ENCODE assay signal across 12 cellular contexts in genomic region chr11:9665749-9666148, GRCh38. TPM values are rescaled to one million over a fixed set of nuclear protein-coding genes. Genes with fewer than 3 reads are reported as not detected.
DNase-seq lines count a peak whose midpoint lies in the region; ATAC-seq and TF ChIP-seq lines count a peak whose summit lies in the region.
"Had no signal": no experiment of that assay in that cellular context is flagged by ENCODE, and none has a peak within 500 bp of the region (broad histone marks: within the 10 kb centered on the region; RNA-seq: fewer than 3 reads in every experiment).

No MANE protein-coding gene starts in this region.

- peak overlapping the region; percentile 82 for H3K4me3 Mint-ChIP-seq in activated naive CD8-positive, alpha-beta T cell treated with anti-CD3 and anti-CD28 coated beads, Interleukin-2, amount 50 U/mL, for 24 hours
- H3K4me3 Mint-ChIP-seq in immature natural killer cell = peak overlapping the region in 3 of 5 donors; percentile 46 to 91 (median 91)

- no peak for DNase-seq in left ventricle myocardium inferior
- no peak for DNase-seq in right cardiac atrium
- DNase-seq in activated naive CD8-positive, alpha-beta T cell treated with anti-CD3 and anti-CD28 coated beads, Interleukin-2, amount 50 U/mL, for 24 hours = no peak
- no peak for DNase-seq in immature natural killer cell
- no peak for DNase-seq in suprapubic skin (ENCODE audit: low spot score in 2 of 2)
- no peak for DNase-seq in HK-2 (ENCODE audit: unreplicated experiment)
- DNase-seq: activated CD4-positive, alpha-beta T cell treated with anti-CD3 and anti-CD28 coated beads for 1 hour; activated naive CD4-positive, alpha-beta T cell treated with anti-CD3 and anti-CD28 coated beads, Interleukin-2, amount 10 ng/mL, durations not matched to agents 7 days and 5 days; effector memory CD4-positive, alpha-beta T cell; EL had no signal

- H3K9me3 ChIP-seq in left ventricle myocardium inferior (replicated peaks) (peaks cover 18% of the 10 kb centered on the region), right cardiac atrium (ENCODE audit: control insufficient read depth, low read length) (no peaks in the 10 kb centered on the region), suprapubic skin (no peaks in the 10 kb centered on the region)

- intact Hi-C loops in left ventricle myocardium inferior (cut with micrococcal nuclease) = loop anchor here (10.0 kb wide), 1 partner anchor 49 kb away; no protein-coding TSS in a partner anchor
- intact Hi-C loops in right cardiac atrium (cut with DNase I) = no loop called here

- TF ChIP-seq POLR2A in suprapubic skin (IDR thresholded peaks at IDR 0.05) = no peak

- H3K27ac ChIP-seq in left ventricle myocardium inferior (replicated peaks) (peak overlapping the region; percentile 97), right cardiac atrium (ENCODE audit: low read length) (no peak overlapping the region), suprapubic skin (no peak overlapping the region)

- peaks cover 25% of the 10 kb centered on the region for H3K4me1 Mint-ChIP-seq in activated naive CD8-positive, alpha-beta T cell treated with anti-CD3 and anti-CD28 coated beads, Interleukin-2, amount 50 U/mL, for 24 hours
- H3K4me1 Mint-ChIP-seq in immature natural killer cell = peaks cover 30 to 39% of the 10 kb centered on the region in 2 donors

- ATAC-seq in right cardiac atrium = no peak
- no peak for ATAC-seq in activated naive CD8-positive, alpha-beta T cell treated with anti-CD3 and anti-CD28 coated beads, Interleukin-2, amount 50 U/mL, for 24 hours
- ATAC-seq in GM21723 (IDR thresholded peaks at IDR 0.05; ENCODE audit: unreplicated experiment) = no peak
- no peak for ATAC-seq in GM21423 (IDR thresholded peaks at IDR 0.05; ENCODE audit: unreplicated experiment)

- H3K36me3 ChIP-seq in left ventricle myocardium inferior = peaks cover 11% of the 10 kb centered on the region
- no peaks in the 10 kb centered on the region for H3K36me3 ChIP-seq in suprapubic skin

- peak overlapping the region; percentile 96 for H3K4me3 ChIP-seq in left ventricle myocardium inferior
- H3K4me3 ChIP-seq in right cardiac atrium (ENCODE audit: low read length) = no peak overlapping the region
- H3K4me3 ChIP-seq in suprapubic skin = peak overlapping the region; percentile 78

- peaks cover 29% of the 10 kb centered on the region for H3K27me3 Mint-ChIP-seq in activated naive CD8-positive, alpha-beta T cell treated with anti-CD3 and anti-CD28 coated beads, Interleukin-2, amount 50 U/mL, for 24 hours
- peaks cover 4 to 17% (median 4%) of the 10 kb centered on the region in 3 donors for H3K27me3 Mint-ChIP-seq in immature natural killer cell (ENCODE audit: low read depth in 3 of 3)

- H3K9me3 Mint-ChIP-seq in activated naive CD8-positive, alpha-beta T cell treated with anti-CD3 and anti-CD28 coated beads, Interleukin-2, amount 50 U/mL, for 24 hours = peaks cover 16% of the 10 kb centered on the region
- peaks cover 1 to 11% (median 7%) of the 10 kb centered on the region in 6 donors for H3K9me3 Mint-ChIP-seq in immature natural killer cell

- over 99% methylated on average over 2 of the region's 2 CpGs for WGBS in right cardiac atrium
- 96% methylated on average over 2 of the region's 2 CpGs for WGBS in suprapubic skin

- H3K27ac Mint-ChIP-seq in activated naive CD8-positive, alpha-beta T cell treated with anti-CD3 and anti-CD28 coated beads, Interleukin-2, amount 50 U/mL, for 24 hours = no peak overlapping the region
- H3K27ac Mint-ChIP-seq in immature natural killer cell = peak overlapping the region in 1 of 6 donors; percentile 88
- H3K27ac Mint-ChIP-seq: activated naive CD4-positive, alpha-beta T cell treated with anti-CD3 and anti-CD28 coated beads, Interleukin-2, amount 10 ng/mL, durations not matched to agents 7 days and 5 days had no signal

- TF ChIP-seq CTCF in left ventricle myocardium inferior (IDR thresholded peaks at IDR 0.05; ENCODE audit: borderline replicate concordance) (no peak), suprapubic skin (IDR thresholded peaks at IDR 0.05) (no peak)

- H3K4me1 ChIP-seq in left ventricle myocardium inferior (peaks cover 37% of the 10 kb centered on the region), right cardiac atrium (ENCODE audit: control insufficient read depth, insufficient read depth, low read length) (no peaks in the 10 kb centered on the region), suprapubic skin (peaks cover 21% of the 10 kb centered on the region)

- peaks cover 9% of the 10 kb centered on the region for H3K36me3 Mint-ChIP-seq in activated naive CD8-positive, alpha-beta T cell treated with anti-CD3 and anti-CD28 coated beads, Interleukin-2, amount 50 U/mL, for 24 hours (ENCODE audit: low read depth)
- peaks cover 0 to 5% (median 0%) of the 10 kb centered on the region in 3 donors for H3K36me3 Mint-ChIP-seq in immature natural killer cell

- H3K27me3 ChIP-seq in left ventricle myocardium inferior (ENCODE audit: low read depth) = no peaks in the 10 kb centered on the region
- no peaks in the 10 kb centered on the region for H3K27me3 ChIP-seq in right cardiac atrium (ENCODE audit: control insufficient read depth, insufficient read depth)
- H3K27me3 ChIP-seq in suprapubic skin = no peaks in the 10 kb centered on the region

- TF ChIP-seq EP300 in suprapubic skin (IDR thresholded peaks at IDR 0.05) = no peak

RNA-seq across cellular contexts. Expression of gene SWAP70, which starts 1.9 kb away (rescaled TPM):
- total RNA-seq in left ventricle myocardium inferior (20.6 TPM), right cardiac atrium (10 to 100 TPM; 19.0 to 30.1 (median 23.1) TPM), suprapubic skin (10 to 100 TPM; 27.6 to 64.9 (median 35.8) TPM)
- polyA plus RNA-seq in right cardiac atrium (10.4 TPM), immature natural killer cell (10 to 100 TPM in 1 of 3 donors, 1 to 10 TPM in 2; 2.4 to 12.3 (median 9.8) TPM)
